In genomic region chr2:9800975-9801723, GRCh38 we compare ENCODE assay signal across 8 cellular contexts. TPM values are rescaled to one million over a fixed set of nuclear protein-coding genes. Genes with fewer than 3 reads are reported as not detected.
DNase-seq lines count a peak whose midpoint lies in the region; ATAC-seq, FAIRE-seq and TF ChIP-seq lines count a peak whose summit lies in the region.

No MANE protein-coding gene starts in this region.

- H3K79me2 ChIP-seq in HepG2 (ENCODE audit: insufficient read depth, low read length) = no peaks in the 10 kb centered on the region

- H2BK15ac ChIP-seq in IMR-90 (ENCODE audit: low read depth, low read length) = peak overlapping the region; percentile 57; the same call in 1 of the 3 replicates

- 0 out of 2 replicates have a peak overlapping the region, but pooled peaks have one; percentile 22 for H3K18ac ChIP-seq in IMR-90 (ENCODE audit: low read depth, low read length)

- peak overlapping the region; percentile 43 to 76; a peak in 3 of 4 replicates for H4K8ac ChIP-seq in IMR-90 (ENCODE audit: low read depth in 2 of 2, low read length in 2 of 2)

- dilution Hi-C loops in IMR-90 (cut with HindIII; ENCODE audit: low sequenced_read_pairs, unreplicated experiment) = no loop called here

- TF ChIP-seq POLR2A in IMR-90 (IDR thresholded peaks at IDR 0.05; ENCODE audit: low read depth, low read length) (no peak), HepG2 (IDR thresholded peaks at IDR 0.05; ENCODE audit: insufficient read depth in 1 of 2, low read depth in 2 of 2, low read length in 2 of 2) (no peak), thyroid gland (IDR thresholded peaks at IDR 0.05) (no peak)

- WGBS in IMR-90 (ENCODE audit: extremely low coverage in 2 of 2, insufficient read length in 1 of 2), 2 experiments = 51% methylated on average over 5 of the region's 25 CpGs; no CpG with 5 or more reads in 1 of the 2 experiments
- WGBS in HepG2 (ENCODE audit: low lambda C conversion rate) = 3% methylated on average over 15 of the region's 25 CpGs
- WGBS in thyroid gland, 2 donors = 72 to 81% methylated on average over 23 to 25 of the region's 25 CpGs

- H3K14ac ChIP-seq in IMR-90 (replicated peaks; ENCODE audit: low read depth, low read length) = peak overlapping the region; percentile 79; the same call in 1 of the 2 replicates

- in situ Hi-C loops in IMR-90 (cut with MboI; ENCODE audit: low sequenced_read_pairs) = loop anchor here (10.0 to 25.0 kb wide), 2 partner anchors 624 to 861 kb away; no protein-coding TSS in a partner anchor
- in situ Hi-C loops in HepG2 (cut with HindIII; ENCODE audit: extremely low pct_ligation_motif_present, low pct_unique_long_range_greater_than_20kb) = loop anchor here (25.0 kb wide), 1 partner anchor 636 kb away; the partner anchor contains the start of gene ODC1

- H3K4me3 Mint-ChIP-seq in activated T-cell treated with anti-CD3 and anti-CD28 coated beads, Interleukin-2, amount 50 U/mL, for 72 hours = peak overlapping the region in 1 of 2 donors; percentile 22

- H2BK5ac ChIP-seq in IMR-90 (ENCODE audit: low read depth, low read length, poor library complexity, severe bottlenecking) = peak overlapping the region; percentile 84

- peak overlapping the region; percentile 96 for H3K4ac ChIP-seq in IMR-90 (ENCODE audit: low read depth, low read length)

- peak overlapping the region; percentile 89 for H2BK120ac ChIP-seq in IMR-90 (ENCODE audit: low read depth, low read length)

- TF ChIP-seq EP300 in HepG2 (IDR thresholded peaks at IDR 0.05; ENCODE audit: low read depth in 2 of 2, low read length in 2 of 2) = no peak
- no peak for TF ChIP-seq EP300 in HepG2 (CRISPR knock-in tag; IDR thresholded peaks at IDR 0.05; ENCODE audit: borderline replicate concordance)

- TF ChIP-seq RAD21 in IMR-90 (IDR thresholded peaks at IDR 0.05; ENCODE audit: low read length) (no peak), HepG2 (CRISPR knock-in tag; IDR thresholded peaks at IDR 0.05) (no peak)

- no peaks in the 10 kb centered on the region for H3K36me3 ChIP-seq in IMR-90 (ENCODE audit: control insufficient read depth, insufficient read depth, low read length)
- no peaks in the 10 kb centered on the region for H3K36me3 ChIP-seq in HepG2 (replicated peaks in 1 of 2; ENCODE audit: control insufficient read depth in 1 of 2, insufficient read depth in 2 of 2, low read length in 2 of 2)
- H3K36me3 ChIP-seq in thyroid gland = no peaks in the 10 kb centered on the region

- DNase-seq in A172 (ENCODE audit: low spot score) (peak; percentile 66), IMR-90 (peak; percentile 63), HepG2 (ENCODE audit: low spot score) (peak; percentile 30), thyroid gland (no peak)
- DNase-seq in activated T-cell treated with anti-CD3 and anti-CD28 coated beads, Interleukin-2, amount 50 U/mL, for 72 hours = peak; percentile 48 to 66

- no TSS peak for BruUV-seq in IMR-90 (replicated peaks; lab: Mats Ljungman, UMichigan)
- no TSS peak for BruUV-seq in HepG2 (replicated peaks; lab: Mats Ljungman, UMichigan)

- no peak for TF ChIP-seq CTCF in IMR-90 (conservative IDR thresholded peaks at IDR 0.05; ENCODE audit: low read depth, low read length)
- no peak for TF ChIP-seq CTCF in HepG2 (CRISPR knock-in tag; IDR thresholded peaks at IDR 0.05)
- TF ChIP-seq CTCF in thyroid gland (IDR thresholded peaks at IDR 0.05) = no peak

- intact Hi-C loops in IMR-90 (cut with micrococcal nuclease) = no loop called here
- intact Hi-C loops in HepG2 (cut with micrococcal nuclease; ENCODE audit: unreplicated experiment) = no loop called here
- intact Hi-C loops in thyroid gland (cut with DNase I) = loop anchor here (10.0 kb wide), 3 partner anchors 144 to 634 kb away; no protein-coding TSS in a partner anchor

- peak overlapping the region; percentile 79 for H2AK5ac ChIP-seq in IMR-90 (ENCODE audit: low read depth, low read length)

- peaks cover 14% of the 10 kb centered on the region for H3K4me1 Mint-ChIP-seq in activated T-cell treated with anti-CD3 and anti-CD28 coated beads, Interleukin-2, amount 50 U/mL, for 72 hours (ENCODE audit: low read depth)

- H3K9me3 ChIP-seq in IMR-90 (ENCODE audit: control insufficient read depth, insufficient read depth, low read length) = no peaks in the 10 kb centered on the region
- H3K9me3 ChIP-seq in HepG2 (ENCODE audit: low read length) = no peaks in the 10 kb centered on the region
- no peaks in the 10 kb centered on the region for H3K9me3 ChIP-seq in thyroid gland

- H3K79me1 ChIP-seq in IMR-90 (ENCODE audit: low read depth in 1 of 2, low read length in 2 of 2) = no peaks in the 10 kb centered on the region

- H3K9me1 ChIP-seq in IMR-90 (ENCODE audit: insufficient read depth, low read length) = peaks cover 14% of the 10 kb centered on the region; the same call in 1 of the 2 replicates

- H3K4me1 ChIP-seq in IMR-90 (ENCODE audit: control insufficient read depth, insufficient read depth, low read length) (peaks cover 25% of the 10 kb centered on the region), HepG2 (ENCODE audit: insufficient read depth, low read length) (peaks cover 67% of the 10 kb centered on the region), thyroid gland (peaks cover 0 to 4% of the 10 kb centered on the region in 2 donors)

- peak overlapping the region; percentile 36; the same call in 1 of the 2 replicates for H4K5ac ChIP-seq in IMR-90 (ENCODE audit: low read depth, low read length)

- H2BK20ac ChIP-seq in IMR-90 (ENCODE audit: low read depth, low read length) = peak overlapping the region; percentile 88

- H3K27ac ChIP-seq in IMR-90 (ENCODE audit: insufficient read depth, low read length) (peak overlapping the region; percentile 62), HepG2 (ENCODE audit: extremely low read length, insufficient read depth, low read length) (no peak overlapping the region), thyroid gland (peak overlapping the region in 2 of 3 donors; percentile 30 to 63)

- peak overlapping the region; percentile 4; the same call in 1 of the 2 replicates for H3K23ac ChIP-seq in IMR-90 (ENCODE audit: low read depth, low read length)

- H3K27ac Mint-ChIP-seq in activated T-cell treated with anti-CD3 and anti-CD28 coated beads, Interleukin-2, amount 50 U/mL, for 72 hours = peak overlapping the region; percentile 32

- H4K20me1 ChIP-seq in IMR-90 (ENCODE audit: insufficient read depth, low read length) (no peaks in the 10 kb centered on the region; the same call in 1 of the 2 replicates), HepG2 (ENCODE audit: insufficient read depth, low read length) (no peaks in the 10 kb centered on the region)

- no peak overlapping the region for H3K56ac ChIP-seq in IMR-90 (ENCODE audit: extremely low read depth, insufficient read depth, low read length)

- H3K4me2 ChIP-seq in IMR-90 (ENCODE audit: low read depth, low read length) (no peak overlapping the region), HepG2 (ENCODE audit: low read depth, low read length) (peak overlapping the region; percentile 89)

- H4K91ac ChIP-seq in IMR-90 (ENCODE audit: insufficient read depth, low read depth, low read length) = peak overlapping the region; percentile 84

- ATAC-seq in IMR-90 (ENCODE audit: low read depth) (no peak), HepG2 (peak; percentile 39), GM18873 (IDR thresholded peaks at IDR 0.05; ENCODE audit: low FRiP score, unreplicated experiment) (no peak), GM21360 (IDR thresholded peaks at IDR 0.05; ENCODE audit: unreplicated experiment) (no peak), HG03045 (IDR thresholded peaks at IDR 0.05; ENCODE audit: unreplicated experiment) (no peak)
- ATAC-seq in activated T-cell treated with anti-CD3 and anti-CD28 coated beads, Interleukin-2, amount 50 U/mL, for 72 hours (replicated peaks in 1 of 2) = peak; percentile 58 to 82

- H3K27me3 Mint-ChIP-seq in activated T-cell treated with anti-CD3 and anti-CD28 coated beads, Interleukin-2, amount 50 U/mL, for 72 hours (ENCODE audit: low read depth) = peaks cover 1% of the 10 kb centered on the region

- FAIRE-seq in HepG2 (lab: Jason Lieb, UNC) = no peak

- POLR2A ChIA-PET in IMR-90 (lab: Charles Lee; ENCODE audit: unreplicated experiment) = no interaction called here
- POLR2A ChIA-PET in HepG2 (lab: Yijun Ruan, JAX) = interaction anchor here (1.0 to 1.5 kb wide), 2 partner anchors 42 to 161 kb away, joined by 3 to 5 read pairs; partner anchors contain the start of gene TAF1B

- H3K4me3 ChIP-seq in IMR-90 (ENCODE audit: insufficient read depth, low read depth, low read length) (no peak overlapping the region), HepG2 (replicated peaks in 1 of 3; ENCODE audit: insufficient read depth in 1 of 3, low read depth in 2 of 3, low read length in 3 of 3) (peak overlapping the region; percentile 30 to 70 (median 44)), thyroid gland (replicated peaks in 1 of 3) (no peak overlapping the region)

- CTCF ChIA-PET in IMR-90 (lab: Yijun Ruan, JAX) (interaction anchor here (1.2 to 1.5 kb wide), 2 partner anchors 13 to 183 kb away, joined by 3 to 8 read pairs; no protein-coding TSS in a partner anchor), HepG2 (lab: Yijun Ruan, JAX; ENCODE audit: low intra/inter-chr PET ratio, low total read pairs) (interaction anchor here (3.3 kb wide), 1 partner anchor 248 kb away, joined by 14 read pairs; no protein-coding TSS in a partner anchor)

- no peaks in the 10 kb centered on the region for H3K9me3 Mint-ChIP-seq in activated T-cell treated with anti-CD3 and anti-CD28 coated beads, Interleukin-2, amount 50 U/mL, for 72 hours

- H3K27me3 ChIP-seq in IMR-90 (ENCODE audit: control insufficient read depth, insufficient read depth, low read length) (no peaks in the 10 kb centered on the region; the same call in 1 of the 2 replicates), HepG2 (ENCODE audit: control insufficient read depth in 1 of 2, insufficient read depth in 2 of 2, low read length in 2 of 2) (peaks cover 4 to 49% of the 10 kb centered on the region in 2 experiments; a peak in 4 of 5 replicates), thyroid gland (no peaks in the 10 kb centered on the region)

- no peak overlapping the region for H3K9ac ChIP-seq in IMR-90 (ENCODE audit: low read depth, low read length)
- peak overlapping the region; percentile 6; the same call in 1 of the 2 replicates for H3K9ac ChIP-seq in HepG2 (ENCODE audit: insufficient read depth, low read depth, low read length)

- peak overlapping the region; percentile 69 for H2AFZ ChIP-seq in IMR-90 (replicated peaks; ENCODE audit: low read length, poor library complexity)
- peak overlapping the region; percentile 30 for H2AFZ ChIP-seq in HepG2 (ENCODE audit: low read length)

- peak overlapping the region; percentile 88 for H2AK9ac ChIP-seq in IMR-90 (replicated peaks; ENCODE audit: low read depth, low read length, poor library complexity)

- no peaks in the 10 kb centered on the region for H3K36me3 Mint-ChIP-seq in activated T-cell treated with anti-CD3 and anti-CD28 coated beads, Interleukin-2, amount 50 U/mL, for 72 hours (ENCODE audit: insufficient read depth in 2 of 2)

RNA-seq across cellular contexts. Expression of gene TAF1B, which starts 42.1 kb away (rescaled TPM):
- 40.6 and 47.8 TPM in 2 replicates for total RNA-seq in A172 (2014; rRNA removed; shearing (Covaris generic))
- total RNA-seq in IMR-90 (2012; rRNA removed) = 19.9 and 26.9 TPM in 2 replicates
- 7.2 and 8.4 TPM in 2 replicates for polyA plus RNA-seq in IMR-90 (2012; rRNA removed)
- polyA plus RNA-seq in IMR-90 (2012; cell fraction: cytosol; rRNA removed) = 1.4 and 2.6 TPM in 2 replicates
- polyA plus RNA-seq in IMR-90 (2012; cell fraction: nucleus; rRNA removed; ENCODE audit: low replicate concordance) = 0.98 and 9.0 TPM in 2 replicates
- 10 to 100 TPM; 17.8 to 23.7 TPM for total RNA-seq in activated T-cell treated with anti-CD3 and anti-CD28 coated beads, Interleukin-2, amount 50 U/mL, for 72 hours
- total RNA-seq in HepG2 (2016; rRNA removed; fragmentation: Illumina TruSeq; extraction: Trizol) = 27.7 and 34.0 TPM in 2 replicates
- 6.1 and 6.8 TPM in 2 replicates for total RNA-seq in HepG2 (2016; cell fraction: cytosol; rRNA removed; fragmentation: Illumina TruSeq; extraction: Trizol; ENCODE audit: low read depth)
- 26.3 and 35.7 TPM in 2 replicates for total RNA-seq in HepG2 (2016; cell fraction: insoluble cytoplasmic fraction; rRNA removed; fragmentation: Illumina TruSeq; extraction: Trizol)
- 10.3 and 12.6 TPM in 2 replicates for total RNA-seq in HepG2 (2016; cell fraction: membrane; rRNA removed; fragmentation: Illumina TruSeq; extraction: Trizol)
- 33.1 and 35.1 TPM in 2 replicates for total RNA-seq in HepG2 (2016; cell fraction: nucleus; rRNA removed; fragmentation: Illumina TruSeq; extraction: Trizol)
- polyA plus RNA-seq in HepG2 (2011; rRNA removed) = 10.7 and 13.3 TPM in 2 replicates
- 4.8 and 6.4 TPM in 2 replicates for polyA plus RNA-seq in HepG2 (2011; cell fraction: cytosol; rRNA removed)
- polyA plus RNA-seq in HepG2 (2011; cell fraction: nucleus; rRNA removed) = 6.6 and 9.5 TPM in 2 replicates
- 8.9 and 14.8 TPM in 2 replicates for polyA plus RNA-seq in HepG2 (2012)
- polyA plus RNA-seq in HepG2 (2016; cell fraction: cytosol; fragmentation: Illumina TruSeq; extraction: Trizol; ENCODE audit: low read depth) = 3.0 and 3.3 TPM in 2 replicates
- polyA plus RNA-seq in HepG2 (2016; cell fraction: insoluble cytoplasmic fraction; fragmentation: Illumina TruSeq; extraction: Trizol; ENCODE audit: low read depth) = 30.6 and 33.2 TPM in 2 replicates
- 4.6 and 6.3 TPM in 2 replicates for polyA plus RNA-seq in HepG2 (2016; cell fraction: membrane; fragmentation: Illumina TruSeq; extraction: Trizol; ENCODE audit: low read depth)
- polyA plus RNA-seq in HepG2 (2016; cell fraction: nucleus; fragmentation: Illumina TruSeq; extraction: Trizol; ENCODE audit: insufficient read depth, low read depth) = 20.1 and 24.0 TPM in 2 replicates
- polyA minus RNA-seq in HepG2 (2011; rRNA and poly(A)+ RNA removed; ENCODE audit: low replicate concordance) = 9.4 and 16.3 TPM in 2 replicates
- polyA minus RNA-seq in HepG2 (2011; cell fraction: cytosol; rRNA and poly(A)+ RNA removed) = 14.0 and 16.2 TPM in 2 replicates
- polyA minus RNA-seq in HepG2 (2011; cell fraction: nucleus; rRNA and poly(A)+ RNA removed) = 90.8 and 101 TPM in 2 replicates
- 10 to 100 TPM; 18.6 to 33.9 (median 25.8) TPM for total RNA-seq in thyroid gland

Comparison
In these comparisons a context has a peak if more than half of its experiments do, and no peak if none do; other contexts are left out.
1. DNase-seq: peak in A172 (single experiment), IMR-90 (single experiment), activated T-cell treated with anti-CD3 and anti-CD28 coated beads, Interleukin-2, amount 50 U/mL, for 72 hours (2 of 2) and HepG2 (single experiment); none in thyroid gland (0 of 2).
2. ATAC-seq: peak in activated T-cell treated with anti-CD3 and anti-CD28 coated beads, Interleukin-2, amount 50 U/mL, for 72 hours (2 of 2) and HepG2 (single experiment); none in IMR-90 (single experiment), GM18873 (single experiment), GM21360 (single experiment) and HG03045 (single experiment).
3. H3K4me3 ChIP-seq: peak in HepG2 (3 of 3); none in IMR-90 (single experiment) and thyroid gland (0 of 3).